37 cellular contexts compared by ENCODE assay signal in genomic region chr11:44349328-44349727, GRCh38. TPM values are rescaled to one million over a fixed set of nuclear protein-coding genes. Genes with fewer than 3 reads are reported as not detected.
"Had no signal": no experiment of that assay in that cellular context is flagged by ENCODE, and none has a peak within 500 bp of the region (broad histone marks: within the 10 kb centered on the region; RNA-seq: fewer than 3 reads in every experiment).

No MANE protein-coding gene starts in this region.

- ATAC-seq: activated CD8-positive, alpha-beta T cell treated with anti-CD3 and anti-CD28 coated beads for 36 hours; activated naive CD4-positive, alpha-beta T cell treated with anti-CD3 and anti-CD28 coated beads, Interleukin-2, amount 50 U/mL, for 72 hours; activated T-cell treated with anti-CD3 and anti-CD28 coated beads, Interleukin-2, amount 50 U/mL, for 4 hours; activated T-cell treated with anti-CD3 and anti-CD28 coated beads, Interleukin-2, amount 50 U/mL, for 72 hours; activated T-helper 17 cell treated with anti-CD3 and anti-CD28 coated beads, Interleukin-2, amount 50 U/mL, for 72 hours; body of pancreas had no signal

- H3K4me3 ChIP-seq: adrenal gland, body of pancreas, breast epithelium had no signal

- H3K36me3 Mint-ChIP-seq: activated CD4-positive, alpha-beta memory T cell treated with anti-CD3 and anti-CD28 coated beads for 36 hours; activated naive CD4-positive, alpha-beta T cell treated with anti-CD3 and anti-CD28 coated beads, Interleukin-2, amount 50 U/mL, for 72 hours; activated naive CD8-positive, alpha-beta T cell treated with anti-CD3 and anti-CD28 coated beads for 36 hours had no signal

- H3K4me3 Mint-ChIP-seq: activated CD4-positive, alpha-beta memory T cell treated with anti-CD3 and anti-CD28 coated beads for 36 hours; activated CD4-positive, alpha-beta T cell treated with anti-CD3 and anti-CD28 coated beads, Interleukin-2, amount 10 ng/mL, durations not matched to agents 24 days and 14 days; activated CD8-positive, alpha-beta T cell treated with anti-CD3 and anti-CD28 coated beads for 36 hours; activated naive CD4-positive, alpha-beta T cell treated with anti-CD3 and anti-CD28 coated beads for 36 hours; activated naive CD8-positive, alpha-beta T cell treated with anti-CD3 and anti-CD28 coated beads for 36 hours; activated T-cell treated with anti-CD3 and anti-CD28 coated beads, Interleukin-2, amount 50 U/mL, for 4 hours; activated T-cell treated with anti-CD3 and anti-CD28 coated beads, Interleukin-2, amount 50 U/mL, for 72 hours; activated T-helper 1 cell treated with anti-CD3 and anti-CD28 coated beads, Interleukin-12 subunit alpha, Interleukin-12 subunit beta, Interleukin-2, Interleukin-4 antibody, amounts not matched to agents 30 ng/mL and 10 ng/mL and 1 ng/mL, durations not matched to agents 14 hours and 24 hours and 36 hours; activated T-helper 17 cell treated with anti-CD3 and anti-CD28 coated beads, Interleukin-2, amount 50 U/mL, for 72 hours; T-helper 1 cell treated with Interleukin-12 subunit alpha and Interleukin-12 subunit beta and Interleukin-4 antibody, amounts not matched to agents 30 μg/mL and 1 μg/mL, for 36 hours; T-helper 2 cell treated with Interferon-gamma antibody and Interleukin-4, amounts not matched to agents 5 μg/mL and 100 μg/mL, for 36 hours had no signal

- H3K27ac ChIP-seq: adrenal gland, body of pancreas, brain microvascular endothelial cell, breast epithelium, VCaP had no signal

- H3K36me3 ChIP-seq: adrenal gland, brain microvascular endothelial cell, breast epithelium had no signal

- H3K27me3 ChIP-seq: adrenal gland, body of pancreas, breast epithelium had no signal

- H3K9me3 Mint-ChIP-seq: activated CD4-positive, alpha-beta memory T cell treated with anti-CD3 and anti-CD28 coated beads for 36 hours; activated CD4-positive, alpha-beta T cell treated with anti-CD3 and anti-CD28 coated beads, Interleukin-2, amount 10 ng/mL, durations not matched to agents 24 days and 14 days; activated CD8-positive, alpha-beta T cell treated with anti-CD3 and anti-CD28 coated beads for 36 hours; activated naive CD4-positive, alpha-beta T cell treated with anti-CD3 and anti-CD28 coated beads for 36 hours; activated naive CD4-positive, alpha-beta T cell treated with anti-CD3 and anti-CD28 coated beads, Interleukin-2, amount 50 U/mL, for 72 hours; activated naive CD8-positive, alpha-beta T cell treated with anti-CD3 and anti-CD28 coated beads for 36 hours; activated T-cell treated with anti-CD3 and anti-CD28 coated beads, Interleukin-2, amount 50 U/mL, for 4 hours; activated T-cell treated with anti-CD3 and anti-CD28 coated beads, Interleukin-2, amount 50 U/mL, for 72 hours; activated T-helper 1 cell treated with anti-CD3 and anti-CD28 coated beads, Interleukin-12 subunit alpha, Interleukin-12 subunit beta, Interleukin-2, Interleukin-4 antibody, amounts not matched to agents 30 ng/mL and 10 ng/mL and 1 ng/mL, durations not matched to agents 14 hours and 24 hours and 36 hours; activated T-helper 17 cell treated with anti-CD3 and anti-CD28 coated beads, Interleukin-2, amount 50 U/mL, for 72 hours; T-helper 1 cell treated with Interleukin-12 subunit alpha and Interleukin-12 subunit beta and Interleukin-4 antibody, amounts not matched to agents 30 μg/mL and 1 μg/mL, for 36 hours; T-helper 2 cell treated with Interferon-gamma antibody and Interleukin-4, amounts not matched to agents 5 μg/mL and 100 μg/mL, for 36 hours had no signal

- DNase-seq: activated CD4-positive, alpha-beta memory T cell treated with anti-CD3 and anti-CD28 coated beads for 36 hours; activated CD4-positive, alpha-beta T cell treated with anti-CD3 and anti-CD28 coated beads for 4 hours; activated CD4-positive, alpha-beta T cell treated with anti-CD3 and anti-CD28 coated beads, Interleukin-2, amount 10 ng/mL, durations not matched to agents 24 days and 14 days; activated CD4-positive, alpha-beta T cell treated with anti-CD3 and anti-CD28 coated beads, Interleukin-2, amount 50 U/mL, for 1 hour; activated CD4-positive, alpha-beta T cell treated with anti-CD3 and anti-CD28 coated beads, Interleukin-2, amount 50 U/mL, for 4 hours; activated CD4-positive, CD25-positive, alpha-beta regulatory T cell treated with anti-CD3 and anti-CD28 coated beads, Interleukin-2, amount 50 U/mL, for 72 hours; activated CD8-positive, alpha-beta memory T cell treated with anti-CD3 and anti-CD28 coated beads, Interleukin-2, amount 50 U/mL, for 4 hours; activated CD8-positive, alpha-beta T cell treated with anti-CD3 and anti-CD28 coated beads for 36 hours; activated effector memory CD4-positive, alpha-beta T cell treated with anti-CD3 and anti-CD28 coated beads, Interleukin-2, amount 50 U/mL, for 16 hours; activated gamma-delta T cell treated with Interleukin-2 at 50 U/mL for 16 hours; activated naive CD4-positive, alpha-beta T cell; activated naive CD4-positive, alpha-beta T cell treated with anti-CD3 and anti-CD28 coated beads for 36 hours; activated naive CD4-positive, alpha-beta T cell treated with anti-CD3 and anti-CD28 coated beads, Interleukin-2, amount 50 U/mL, for 16 hours; activated naive CD8-positive, alpha-beta T cell treated with anti-CD3 and anti-CD28 coated beads for 36 hours; activated T-cell treated with anti-CD3 and anti-CD28 coated beads for 4 hours; activated T-cell treated with anti-CD3 and anti-CD28 coated beads, Interleukin-2, amount 50 U/mL, for 1 hour; activated T-cell treated with anti-CD3 and anti-CD28 coated beads, Interleukin-2, amount 50 U/mL, for 4 hours; activated T-cell treated with anti-CD3 and anti-CD28 coated beads, Interleukin-2, amount 50 U/mL, for 72 hours; adrenal gland; amniotic stem cell; aorta; body of pancreas; brain microvascular endothelial cell; central memory CD4-positive, alpha-beta T cell; T-helper 1 cell; T-helper 2 cell; T-helper 9 cell had no signal

- H3K27ac Mint-ChIP-seq: activated CD4-positive, alpha-beta memory T cell treated with anti-CD3 and anti-CD28 coated beads for 36 hours; activated CD4-positive, alpha-beta T cell treated with anti-CD3 and anti-CD28 coated beads, Interleukin-2, amount 10 ng/mL, durations not matched to agents 24 days and 14 days; activated CD8-positive, alpha-beta T cell treated with anti-CD3 and anti-CD28 coated beads for 36 hours; activated naive CD4-positive, alpha-beta T cell treated with anti-CD3 and anti-CD28 coated beads for 36 hours; activated naive CD4-positive, alpha-beta T cell treated with anti-CD3 and anti-CD28 coated beads, Interleukin-2, amount 50 U/mL, for 72 hours; activated naive CD8-positive, alpha-beta T cell treated with anti-CD3 and anti-CD28 coated beads for 36 hours; activated T-cell treated with anti-CD3 and anti-CD28 coated beads, Interleukin-2, amount 50 U/mL, for 72 hours; activated T-helper 1 cell treated with anti-CD3 and anti-CD28 coated beads, Interleukin-12 subunit alpha, Interleukin-12 subunit beta, Interleukin-2, Interleukin-4 antibody, amounts not matched to agents 30 ng/mL and 10 ng/mL and 1 ng/mL, durations not matched to agents 14 hours and 24 hours and 36 hours; activated T-helper 17 cell treated with anti-CD3 and anti-CD28 coated beads, Interleukin-2, amount 50 U/mL, for 72 hours; T-helper 1 cell treated with Interleukin-12 subunit alpha and Interleukin-12 subunit beta and Interleukin-4 antibody, amounts not matched to agents 30 μg/mL and 1 μg/mL, for 36 hours; T-helper 2 cell treated with Interferon-gamma antibody and Interleukin-4, amounts not matched to agents 5 μg/mL and 100 μg/mL, for 36 hours had no signal

- H3K4me1 ChIP-seq: adrenal gland, body of pancreas, breast epithelium had no signal

- FAIRE-seq: astrocyte, TTC549 had no signal

- H3K4me1 Mint-ChIP-seq: activated CD4-positive, alpha-beta T cell treated with anti-CD3 and anti-CD28 coated beads, Interleukin-2, amount 10 ng/mL, durations not matched to agents 24 days and 14 days; activated naive CD8-positive, alpha-beta T cell treated with anti-CD3 and anti-CD28 coated beads for 36 hours; activated T-helper 17 cell treated with anti-CD3 and anti-CD28 coated beads, Interleukin-2, amount 50 U/mL, for 72 hours had no signal

- H3K9me3 ChIP-seq: adrenal gland, body of pancreas, breast epithelium had no signal

RNA-seq across cellular contexts. Expression of gene ALX4, which starts 39.4 kb away (rescaled TPM):
- total RNA-seq: activated CD4-positive, alpha-beta memory T cell treated with anti-CD3 and anti-CD28 coated beads for 36 hours; activated CD4-positive, alpha-beta T cell treated with anti-CD3 and anti-CD28 coated beads, Interleukin-2, amount 10 ng/mL, durations not matched to agents 24 days and 14 days; activated CD8-positive, alpha-beta memory T cell treated with anti-CD3 and anti-CD28 coated beads for 36 hours; activated CD8-positive, alpha-beta T cell treated with anti-CD3 and anti-CD28 coated beads for 36 hours; activated naive CD4-positive, alpha-beta T cell treated with anti-CD3 and anti-CD28 coated beads for 36 hours; activated naive CD4-positive, alpha-beta T cell treated with anti-CD3 and anti-CD28 coated beads, Interleukin-2, amount 50 U/mL, for 72 hours; activated naive CD8-positive, alpha-beta T cell treated with anti-CD3 and anti-CD28 coated beads for 36 hours; activated T-cell treated with anti-CD3 and anti-CD28 coated beads, Interleukin-2, amount 50 U/mL, for 4 hours; activated T-cell treated with anti-CD3 and anti-CD28 coated beads, Interleukin-2, amount 50 U/mL, for 72 hours; activated T-helper 1 cell treated with anti-CD3 and anti-CD28 coated beads, Interleukin-12 subunit alpha, Interleukin-12 subunit beta, Interleukin-2, Interleukin-4 antibody, amounts not matched to agents 30 ng/mL and 10 ng/mL and 1 ng/mL, durations not matched to agents 14 hours and 24 hours and 36 hours; activated T-helper 17 cell treated with anti-CD3 and anti-CD28 coated beads, Interleukin-2, amount 50 U/mL, for 72 hours; adrenal gland; astrocyte; body of pancreas had no signal
